1 cellular context compared by ENCODE assay signal in the genomic region with DNA sequence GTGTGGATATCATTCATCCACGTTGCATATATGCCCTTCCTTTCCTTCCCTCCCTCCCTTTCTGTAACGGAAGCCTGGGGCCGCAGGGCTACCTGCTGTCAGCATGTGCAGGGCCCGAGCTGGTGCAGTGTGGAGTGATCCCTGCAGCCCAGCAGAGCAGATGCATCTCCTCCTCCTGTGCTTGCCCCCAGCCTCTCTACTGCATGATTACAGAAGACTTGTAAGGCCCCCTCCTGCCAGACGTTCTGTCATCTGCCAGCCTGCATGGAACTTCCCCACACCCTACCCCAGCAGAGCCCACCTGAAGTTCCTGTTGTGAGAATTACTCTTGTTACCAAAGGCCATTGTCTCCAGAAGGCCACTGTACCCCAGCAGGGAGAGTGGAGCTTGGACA.
TF ChIP-seq lines count a peak whose summit lies in the region.

No MANE protein-coding gene starts in this region.

TF ChIP-seq in GM12878, 131 proteins besides CTCF, POLR2A, EP300 and RAD21 (continued from another document):
- TF ChIP-seq IRF4 (IDR thresholded peaks at IDR 0.05; ENCODE audit: low read depth, low read length) (no peak), SP1 (IDR thresholded peaks at IDR 0.05; ENCODE audit: low read depth, low read length) (no peak), FOXK2 (IDR thresholded peaks at IDR 0.05) (no peak), CHD1 (IDR thresholded peaks at IDR 0.05; ENCODE audit: low read depth, low read length) (no peak), CBFB (IDR thresholded peaks at IDR 0.05; ENCODE audit: low read depth) (no peak)
- TF ChIP-seq, protein P1, sequence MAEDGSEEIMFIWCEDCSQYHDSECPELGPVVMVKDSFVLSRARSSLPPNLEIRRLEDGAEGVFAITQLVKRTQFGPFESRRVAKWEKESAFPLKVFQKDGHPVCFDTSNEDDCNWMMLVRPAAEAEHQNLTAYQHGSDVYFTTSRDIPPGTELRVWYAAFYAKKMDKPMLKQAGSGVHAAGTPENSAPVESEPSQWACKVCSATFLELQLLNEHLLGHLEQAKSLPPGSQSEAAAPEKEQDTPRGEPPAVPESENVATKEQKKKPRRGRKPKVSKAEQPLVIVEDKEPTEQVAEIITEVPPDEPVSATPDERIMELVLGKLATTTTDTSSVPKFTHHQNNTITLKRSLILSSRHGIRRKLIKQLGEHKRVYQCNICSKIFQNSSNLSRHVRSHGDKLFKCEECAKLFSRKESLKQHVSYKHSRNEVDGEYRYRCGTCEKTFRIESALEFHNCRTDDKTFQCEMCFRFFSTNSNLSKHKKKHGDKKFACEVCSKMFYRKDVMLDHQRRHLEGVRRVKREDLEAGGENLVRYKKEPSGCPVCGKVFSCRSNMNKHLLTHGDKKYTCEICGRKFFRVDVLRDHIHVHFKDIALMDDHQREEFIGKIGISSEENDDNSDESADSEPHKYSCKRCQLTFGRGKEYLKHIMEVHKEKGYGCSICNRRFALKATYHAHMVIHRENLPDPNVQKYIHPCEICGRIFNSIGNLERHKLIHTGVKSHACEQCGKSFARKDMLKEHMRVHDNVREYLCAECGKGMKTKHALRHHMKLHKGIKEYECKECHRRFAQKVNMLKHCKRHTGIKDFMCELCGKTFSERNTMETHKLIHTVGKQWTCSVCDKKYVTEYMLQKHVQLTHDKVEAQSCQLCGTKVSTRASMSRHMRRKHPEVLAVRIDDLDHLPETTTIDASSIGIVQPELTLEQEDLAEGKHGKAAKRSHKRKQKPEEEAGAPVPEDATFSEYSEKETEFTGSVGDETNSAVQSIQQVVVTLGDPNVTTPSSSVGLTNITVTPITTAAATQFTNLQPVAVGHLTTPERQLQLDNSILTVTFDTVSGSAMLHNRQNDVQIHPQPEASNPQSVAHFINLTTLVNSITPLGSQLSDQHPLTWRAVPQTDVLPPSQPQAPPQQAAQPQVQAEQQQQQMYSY (CRISPR knock-in tag; IDR thresholded peaks at IDR 0.05): no peak
- TF ChIP-seq, protein P2, sequence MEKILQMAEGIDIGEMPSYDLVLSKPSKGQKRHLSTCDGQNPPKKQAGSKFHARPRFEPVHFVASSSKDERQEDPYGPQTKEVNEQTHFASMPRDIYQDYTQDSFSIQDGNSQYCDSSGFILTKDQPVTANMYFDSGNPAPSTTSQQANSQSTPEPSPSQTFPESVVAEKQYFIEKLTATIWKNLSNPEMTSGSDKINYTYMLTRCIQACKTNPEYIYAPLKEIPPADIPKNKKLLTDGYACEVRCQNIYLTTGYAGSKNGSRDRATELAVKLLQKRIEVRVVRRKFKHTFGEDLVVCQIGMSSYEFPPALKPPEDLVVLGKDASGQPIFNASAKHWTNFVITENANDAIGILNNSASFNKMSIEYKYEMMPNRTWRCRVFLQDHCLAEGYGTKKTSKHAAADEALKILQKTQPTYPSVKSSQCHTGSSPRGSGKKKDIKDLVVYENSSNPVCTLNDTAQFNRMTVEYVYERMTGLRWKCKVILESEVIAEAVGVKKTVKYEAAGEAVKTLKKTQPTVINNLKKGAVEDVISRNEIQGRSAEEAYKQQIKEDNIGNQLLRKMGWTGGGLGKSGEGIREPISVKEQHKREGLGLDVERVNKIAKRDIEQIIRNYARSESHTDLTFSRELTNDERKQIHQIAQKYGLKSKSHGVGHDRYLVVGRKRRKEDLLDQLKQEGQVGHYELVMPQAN (conservative IDR thresholded peaks at IDR 0.05): no peak
- TF ChIP-seq, protein P3, sequence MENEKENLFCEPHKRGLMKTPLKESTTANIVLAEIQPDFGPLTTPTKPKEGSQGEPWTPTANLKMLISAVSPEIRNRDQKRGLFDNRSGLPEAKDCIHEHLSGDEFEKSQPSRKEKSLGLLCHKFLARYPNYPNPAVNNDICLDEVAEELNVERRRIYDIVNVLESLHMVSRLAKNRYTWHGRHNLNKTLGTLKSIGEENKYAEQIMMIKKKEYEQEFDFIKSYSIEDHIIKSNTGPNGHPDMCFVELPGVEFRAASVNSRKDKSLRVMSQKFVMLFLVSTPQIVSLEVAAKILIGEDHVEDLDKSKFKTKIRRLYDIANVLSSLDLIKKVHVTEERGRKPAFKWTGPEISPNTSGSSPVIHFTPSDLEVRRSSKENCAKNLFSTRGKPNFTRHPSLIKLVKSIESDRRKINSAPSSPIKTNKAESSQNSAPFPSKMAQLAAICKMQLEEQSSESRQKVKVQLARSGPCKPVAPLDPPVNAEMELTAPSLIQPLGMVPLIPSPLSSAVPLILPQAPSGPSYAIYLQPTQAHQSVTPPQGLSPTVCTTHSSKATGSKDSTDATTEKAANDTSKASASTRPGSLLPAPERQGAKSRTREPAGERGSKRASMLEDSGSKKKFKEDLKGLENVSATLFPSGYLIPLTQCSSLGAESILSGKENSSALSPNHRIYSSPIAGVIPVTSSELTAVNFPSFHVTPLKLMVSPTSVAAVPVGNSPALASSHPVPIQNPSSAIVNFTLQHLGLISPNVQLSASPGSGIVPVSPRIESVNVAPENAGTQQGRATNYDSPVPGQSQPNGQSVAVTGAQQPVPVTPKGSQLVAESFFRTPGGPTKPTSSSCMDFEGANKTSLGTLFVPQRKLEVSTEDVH (IDR thresholded peaks at IDR 0.05; ENCODE audit: low read depth, partially characterized antibody): no peak
- TF ChIP-seq, protein P4, sequence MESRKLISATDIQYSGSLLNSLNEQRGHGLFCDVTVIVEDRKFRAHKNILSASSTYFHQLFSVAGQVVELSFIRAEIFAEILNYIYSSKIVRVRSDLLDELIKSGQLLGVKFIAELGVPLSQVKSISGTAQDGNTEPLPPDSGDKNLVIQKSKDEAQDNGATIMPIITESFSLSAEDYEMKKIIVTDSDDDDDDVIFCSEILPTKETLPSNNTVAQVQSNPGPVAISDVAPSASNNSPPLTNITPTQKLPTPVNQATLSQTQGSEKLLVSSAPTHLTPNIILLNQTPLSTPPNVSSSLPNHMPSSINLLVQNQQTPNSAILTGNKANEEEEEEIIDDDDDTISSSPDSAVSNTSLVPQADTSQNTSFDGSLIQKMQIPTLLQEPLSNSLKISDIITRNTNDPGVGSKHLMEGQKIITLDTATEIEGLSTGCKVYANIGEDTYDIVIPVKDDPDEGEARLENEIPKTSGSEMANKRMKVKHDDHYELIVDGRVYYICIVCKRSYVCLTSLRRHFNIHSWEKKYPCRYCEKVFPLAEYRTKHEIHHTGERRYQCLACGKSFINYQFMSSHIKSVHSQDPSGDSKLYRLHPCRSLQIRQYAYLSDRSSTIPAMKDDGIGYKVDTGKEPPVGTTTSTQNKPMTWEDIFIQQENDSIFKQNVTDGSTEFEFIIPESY (IDR thresholded peaks at IDR 0.05): no peak
